8 cellular contexts compared by ENCODE assay signal in genomic region chr17:38869647-38870258, GRCh38. TPM values are rescaled to one million over a fixed set of nuclear protein-coding genes. Genes with fewer than 3 reads are reported as not detected.
DNase-seq lines count a peak whose midpoint lies in the region; ATAC-seq and TF ChIP-seq lines count a peak whose summit lies in the region.

Gene LASP1, plus strand, starts transcription at chr17:38870058. Its CDS starts 132 bp downstream, at chr17:38870190.

- peaks cover 4% of the 10 kb centered on the region for H3K36me3 ChIP-seq in BJ (ENCODE audit: control insufficient read depth, insufficient read depth, low read length)

- peak within 1 kb of the TSS; percentile 97 for H3K4me3 ChIP-seq in BJ (ENCODE audit: low read depth, low read length)

- POLR2A ChIA-PET in BJ (lab: Charles Lee) = interaction anchor here (0.6 kb wide), 3 partner anchors 11 to 140 kb away, joined by 3 to 4 read pairs (median 4); no protein-coding TSS in a partner anchor

- CTCF ChIA-PET in BJ (lab: Yijun Ruan, JAX) = interaction anchor here (1.0 to 3.4 kb wide), 5 partner anchors 15 to 305 kb away, joined by 3 to 17 read pairs (median 4); no protein-coding TSS in a partner anchor

- DNase-seq in BJ (ENCODE audit: low read depth) (no peak), GM19240 (ENCODE audit: insufficient read length, low spot score) (peak; percentile 72), NCI-H82 treated with DMSO at 0.1 percent for 48 hours (lab: John Stamatoyannopoulos, UW; ENCODE audit: unreplicated experiment) (peak; percentile 56), lung microvascular endothelial cell (ENCODE audit: low read depth in 2 of 2) (peak; percentile 90 to 91)
- peak; percentile 62 to 84 for DNase-seq in activated CD8-positive, alpha-beta memory T cell treated with anti-CD3 and anti-CD28 coated beads for 1 hour (ENCODE audit: extremely low read depth in 1 of 2, low read depth in 1 of 2)
- DNase-seq in effector CD4-positive, alpha-beta T cell = peak; percentile 75
- DNase-seq in stimulated activated CD4-positive, alpha-beta T cell treated with anti-CD3 and anti-CD28 coated beads, TNF-alpha, amount 100 ng/mL, for 48 hours (ENCODE audit: low read depth in 3 of 3) = peak; percentile 69 to 82 (median 78)

- ATAC-seq in HG03469 (IDR thresholded peaks at IDR 0.05; ENCODE audit: unreplicated experiment) = peak; percentile 25

- no peak for TF ChIP-seq CTCF in BJ (IDR thresholded peaks at IDR 0.05; ENCODE audit: insufficient read depth, low read depth, low read length)

- H3K27me3 ChIP-seq in BJ (ENCODE audit: control insufficient read depth, insufficient read depth, low read length) = no peaks in the 10 kb centered on the region

RNA-seq across cellular contexts. Expression of gene LASP1, which starts in this region (rescaled TPM):
- 254 and 321 TPM in 2 replicates for polyA plus RNA-seq in BJ (2011; rRNA removed)
- 251 and 287 TPM in 2 replicates for polyA minus RNA-seq in BJ (2011; rRNA and poly(A)+ RNA removed)
- 50.8 and 60.4 TPM in 2 replicates for total RNA-seq in lung microvascular endothelial cell
